ENCODE assay signal across 17 cellular contexts in genomic region chr4:128684031-128684430, GRCh38.
DNase-seq lines count a peak whose midpoint lies in the region; ATAC-seq and TF ChIP-seq lines count a peak whose summit lies in the region.
"Had no signal": no experiment of that assay in that cellular context is flagged by ENCODE, and none has a peak within 500 bp of the region (broad histone marks: within the 10 kb centered on the region; RNA-seq: fewer than 3 reads in every experiment).

No MANE protein-coding gene starts in this region.

- CTCF ChIA-PET in WTC11 (lab: Charles Lee) = interaction anchor here (1.6 kb wide), 1 partner anchor 110 kb away, joined by 7 read pairs; no protein-coding TSS in a partner anchor

- H3K36me3 Mint-ChIP-seq in WTC11 = peaks cover 23% of the 10 kb centered on the region
- H3K36me3 Mint-ChIP-seq: CD4-positive, CD25-positive, alpha-beta regulatory T cell had no signal

- H3K27me3 ChIP-seq in BLaER1 (no peaks in the 10 kb centered on the region), HUES64 (ENCODE audit: insufficient read depth, low read length) (no peaks in the 10 kb centered on the region), iPS-20b (ENCODE audit: insufficient read depth, low read length) (no peaks in the 10 kb centered on the region)
- H3K27me3 ChIP-seq: BE2C, Peyer's patch had no signal

- H3K27me3 Mint-ChIP-seq in WTC11 (ENCODE audit: low read depth) = no peaks in the 10 kb centered on the region; the same call in 1 of the 2 replicates

- H3K27ac ChIP-seq in BLaER1 (no peak overlapping the region), HUES64 (ENCODE audit: low read depth, low read length) (peak overlapping the region; percentile 90), iPS-20b (ENCODE audit: low read length) (peak overlapping the region; percentile 81)
- H3K27ac ChIP-seq: Peyer's patch had no signal

- H3K9me3 Mint-ChIP-seq in WTC11 = peaks cover 17% of the 10 kb centered on the region

- peak overlapping the region; percentile 45 for H3K4me3 Mint-ChIP-seq in WTC11
- H3K4me3 Mint-ChIP-seq: CD4-positive, CD25-positive, alpha-beta regulatory T cell had no signal

- POLR2A ChIA-PET in WTC11 (lab: Charles Lee) = interaction anchor here (0.7 kb wide), 1 partner anchor 373 kb away, joined by 5 read pairs; no protein-coding TSS in a partner anchor

- TF ChIP-seq CTCF in WTC11 (IDR thresholded peaks at IDR 0.05) = no peak

- 0 out of 2 replicates have a peak overlapping the region, but pooled peaks have one; percentile 1 for H3K4me2 ChIP-seq in BLaER1

- H3K4me3 ChIP-seq in BLaER1 (no peak overlapping the region), HUES64 (ENCODE audit: low read length) (no peak overlapping the region), iPS-20b (ENCODE audit: low read length) (peak overlapping the region; percentile 40; the same call in 1 of the 2 replicates)
- H3K4me3 ChIP-seq: Peyer's patch had no signal

- H3K27ac Mint-ChIP-seq in WTC11 = peak overlapping the region; percentile 97
- H3K27ac Mint-ChIP-seq: CD4-positive, CD25-positive, alpha-beta regulatory T cell had no signal

- H3K9ac ChIP-seq in BLaER1 (no peak overlapping the region), HUES64 (ENCODE audit: low read depth, low read length) (0 out of 2 replicates have a peak overlapping the region, but pooled peaks have one; percentile 59), iPS-20b (ENCODE audit: low read depth, low read length) (peak overlapping the region; percentile 66; the same call in 1 of the 2 replicates)

- H3K4me1 ChIP-seq in BLaER1 = peaks cover 8% of the 10 kb centered on the region; the same call in 1 of the 2 replicates
- H3K4me1 ChIP-seq in HUES64 (ENCODE audit: insufficient read depth, low read length) = peaks cover 37% of the 10 kb centered on the region
- peaks cover 19% of the 10 kb centered on the region; the same call in 1 of the 2 replicates for H3K4me1 ChIP-seq in iPS-20b (ENCODE audit: insufficient read depth, low read length)
- H3K4me1 ChIP-seq: BE2C, Peyer's patch had no signal

- H3K4me1 Mint-ChIP-seq in WTC11 = peaks cover 68% of the 10 kb centered on the region
- H3K4me1 Mint-ChIP-seq: CD4-positive, CD25-positive, alpha-beta regulatory T cell had no signal

- H3K9me3 ChIP-seq in BLaER1 (no peaks in the 10 kb centered on the region), HUES64 (ENCODE audit: insufficient read depth, low read depth, low read length) (peaks cover 9% of the 10 kb centered on the region; the same call in 1 of the 2 replicates), iPS-20b (ENCODE audit: insufficient read depth, low read depth, low read length) (0 out of 2 replicates have a peak, but pooled peaks cover 3% of the 10 kb centered on the region)
- H3K9me3 ChIP-seq: BE2C, Peyer's patch had no signal

- H4K20me1 ChIP-seq in BLaER1 = no peaks in the 10 kb centered on the region

- DNase-seq in WTC11 (ENCODE audit: low spot score) = no peak
- no peak for DNase-seq in NAMALWA (ENCODE audit: low spot score)
- DNase-seq in NCI-H526 treated with DMSO at 0.1 percent for 48 hours (lab: John Stamatoyannopoulos, UW) = no peak
- DNase-seq in hippocampal formation (lab: John Stamatoyannopoulos, UW) = no peak
- DNase-seq: BE2C; CD4-positive, CD25-positive, alpha-beta regulatory T cell; DMS79; Kasumi-1; NCI-H1048; NCI-H1417 treated with DMSO at 0.1 percent for 48 hours; NCI-H187; NCI-H748 treated with DMSO at 0.1 percent for 48 hours; Peyer's patch had no signal

- ATAC-seq in WTC11 = no peak
- ATAC-seq: HCT116 had no signal

- WGBS in HUES64 = 19% methylated on average over 2 of the region's 2 CpGs

- H3K36me3 ChIP-seq in BLaER1 (no peaks in the 10 kb centered on the region), HUES64 (ENCODE audit: insufficient read depth, low read length) (no peaks in the 10 kb centered on the region), iPS-20b (ENCODE audit: insufficient read depth, low read depth, low read length) (no peaks in the 10 kb centered on the region)
- H3K36me3 ChIP-seq: BE2C, Peyer's patch had no signal

TF ChIP-seq in WTC11, 78 proteins besides CTCF, POLR2A, EP300 and RAD21:
- TF ChIP-seq ERG (CRISPR knock-in tag; IDR thresholded peaks at IDR 0.05) (no peak), ZNF138 (CRISPR knock-in tag; conservative IDR thresholded peaks at IDR 0.05) (no peak), ZNF671 (CRISPR knock-in tag; IDR thresholded peaks at IDR 0.05) (no peak)
